9 cellular contexts compared by ENCODE assay signal in the genomic region with DNA sequence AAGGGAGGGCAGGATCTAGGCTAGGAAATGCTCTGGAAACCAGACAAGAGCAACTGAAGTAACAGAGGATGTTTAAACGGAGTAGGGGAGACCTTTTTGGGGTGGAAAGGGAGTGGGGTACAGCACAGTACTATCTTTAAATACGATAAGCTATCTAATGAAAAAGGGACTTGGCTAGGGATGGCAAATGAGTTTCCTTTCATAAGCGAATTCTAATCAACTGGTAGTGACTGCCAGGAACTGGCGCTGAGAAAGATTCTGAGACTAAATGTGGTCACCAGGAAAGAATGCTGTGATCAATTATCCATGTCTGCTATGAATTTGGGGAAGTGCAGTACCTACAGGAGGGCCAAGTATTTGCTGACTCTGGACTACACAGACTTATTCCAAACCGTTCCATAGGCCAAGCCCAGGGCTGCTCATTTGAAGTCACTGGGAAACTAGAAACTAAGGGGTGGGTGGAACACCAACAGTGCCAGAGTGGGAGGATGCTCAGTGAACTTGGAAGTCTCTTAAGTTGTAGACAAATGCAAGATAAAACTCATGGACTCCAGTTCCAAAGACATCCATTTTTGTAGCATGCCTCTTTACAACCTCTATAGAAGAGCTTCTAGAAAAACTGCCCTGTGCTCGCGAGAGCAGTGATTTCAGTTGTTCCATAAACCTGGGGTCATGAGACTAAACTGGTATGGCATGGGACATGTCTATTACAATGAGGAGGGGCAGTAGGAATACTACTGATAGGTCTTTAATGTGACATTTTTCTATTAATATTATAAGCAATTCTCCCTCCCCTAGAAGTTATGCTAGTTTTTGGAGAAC. TPM values are rescaled to one million over a fixed set of nuclear protein-coding genes. Genes with fewer than 3 reads are reported as not detected.
A peak's percentile ranks its signal among the peaks of the same experiment; 100 is the strongest.
DNase-seq lines count a peak whose midpoint lies in the region; ATAC-seq and TF ChIP-seq lines count a peak whose summit lies in the region.
"Had no signal": no experiment of that assay in that cellular context is flagged by ENCODE, and none has a peak within 500 bp of the region (broad histone marks: within the 10 kb centered on the region; RNA-seq: fewer than 3 reads in every experiment).

No MANE protein-coding gene starts in this region.

- no peak for DNase-seq in activated T-cell treated with anti-CD3 and anti-CD28 coated beads, Interleukin-2, amount 50 U/mL, for 24 hours
- no peak for DNase-seq in activated T-cell treated with anti-CD3 and anti-CD28 coated beads, Interleukin-2, amount 50 U/mL, for 1 hour
- no peak for DNase-seq in activated B cell treated with CpG ODN at 0.5 μM for 24 hours
- DNase-seq in fibroblast of peridontal ligament (ENCODE audit: extremely low read depth): peak; percentile 61
- DNase-seq in NCI-H1417 treated with DMSO at 0.1 percent for 48 hours (lab: John Stamatoyannopoulos, UW): no peak
- no peak for DNase-seq in SHP77 (lab: John Stamatoyannopoulos, UW)

- peaks cover 70% of the 10 kb centered on the region for H3K4me1 Mint-ChIP-seq in activated T-cell treated with anti-CD3 and anti-CD28 coated beads, Interleukin-2, amount 50 U/mL, for 24 hours (ENCODE audit: low read depth)
- peaks cover 75% of the 10 kb centered on the region for H3K4me1 Mint-ChIP-seq in activated B cell treated with CpG ODN at 0.5 μM for 24 hours

- peaks cover 4% of the 10 kb centered on the region for H3K4me1 ChIP-seq in stomach smooth muscle (ENCODE audit: control insufficient read depth, insufficient read depth, low read length)

- H3K9ac ChIP-seq in stomach smooth muscle (ENCODE audit: low read length in 2 of 2): peak overlapping the region in 1 of 2 donors; percentile 30

- POLR2A ChIA-PET in activated B cell treated with CpG ODN at 0.5 μM for 24 hours (lab: Charles Lee): interaction anchor here (0.5 to 1.4 kb wide), 4 partner anchors 30 to 79 kb away, joined by 3 to 8 read pairs (median 4); partner anchors contain the start of gene TCEANC

- peak overlapping the region in 1 of 2 donors; percentile 24 for H3K4me3 ChIP-seq in stomach smooth muscle (ENCODE audit: low read length in 2 of 2)

- no peaks in the 10 kb centered on the region for H3K27me3 ChIP-seq in stomach smooth muscle (ENCODE audit: control insufficient read depth in 1 of 2, insufficient read depth in 2 of 2, low read length in 2 of 2)

- H3K27ac Mint-ChIP-seq in activated T-cell treated with anti-CD3 and anti-CD28 coated beads, Interleukin-2, amount 50 U/mL, for 24 hours: peak overlapping the region; percentile 93
- peak overlapping the region; percentile 92 for H3K27ac Mint-ChIP-seq in activated B cell treated with CpG ODN at 0.5 μM for 24 hours

- H3K9me3 Mint-ChIP-seq in activated T-cell treated with anti-CD3 and anti-CD28 coated beads, Interleukin-2, amount 50 U/mL, for 24 hours: peaks cover under 1% of the 10 kb centered on the region
- H3K9me3 Mint-ChIP-seq in activated B cell treated with CpG ODN at 0.5 μM for 24 hours: no peaks in the 10 kb centered on the region

- ATAC-seq in activated B cell treated with CpG ODN at 0.5 μM for 24 hours (ENCODE audit: low read depth) (no peak), GM21390 (IDR thresholded peaks at IDR 0.05; ENCODE audit: unreplicated experiment) (no peak)
- ATAC-seq: Panc1 had no signal

- no peaks in the 10 kb centered on the region for H3K9me3 ChIP-seq in stomach smooth muscle (ENCODE audit: control insufficient read depth in 2 of 2, low read length in 2 of 2)

- H3K27me3 Mint-ChIP-seq in activated T-cell treated with anti-CD3 and anti-CD28 coated beads, Interleukin-2, amount 50 U/mL, for 24 hours: peaks cover 21% of the 10 kb centered on the region
- no peaks in the 10 kb centered on the region for H3K27me3 Mint-ChIP-seq in activated B cell treated with CpG ODN at 0.5 μM for 24 hours

- no peaks in the 10 kb centered on the region for H3K36me3 ChIP-seq in stomach smooth muscle (ENCODE audit: control insufficient read depth in 2 of 2, insufficient read depth in 2 of 2, low read length in 2 of 2)

- H3K27ac ChIP-seq in stomach smooth muscle (ENCODE audit: low read length): peak overlapping the region; percentile 43

- peaks cover 78% of the 10 kb centered on the region for H3K36me3 Mint-ChIP-seq in activated T-cell treated with anti-CD3 and anti-CD28 coated beads, Interleukin-2, amount 50 U/mL, for 24 hours (ENCODE audit: low read depth)
- H3K36me3 Mint-ChIP-seq in activated B cell treated with CpG ODN at 0.5 μM for 24 hours (ENCODE audit: low read depth): peaks cover 36% of the 10 kb centered on the region

- TF ChIP-seq CTCF in activated B cell treated with CpG ODN at 0.5 μM for 24 hours (IDR thresholded peaks at IDR 0.05): no peak

- CTCF ChIA-PET in activated B cell treated with CpG ODN at 0.5 μM for 24 hours (lab: Charles Lee): no interaction called here

- intact Hi-C loops in activated B cell treated with CpG ODN at 0.5 μM for 24 hours (cut with micrococcal nuclease): loop anchor here (5.0 kb wide), 1 partner anchor 775 kb away; no protein-coding TSS in a partner anchor

- H3K4me3 Mint-ChIP-seq in activated T-cell treated with anti-CD3 and anti-CD28 coated beads, Interleukin-2, amount 50 U/mL, for 24 hours: peak overlapping the region; percentile 86
- peak overlapping the region; percentile 12 for H3K4me3 Mint-ChIP-seq in activated B cell treated with CpG ODN at 0.5 μM for 24 hours

RNA-seq across cellular contexts. Expression of gene TRAPPC2, which starts 2.0 kb away (rescaled TPM):
- total RNA-seq in activated B cell treated with CpG ODN at 0.5 μM for 24 hours: 24.7 and 26.7 TPM in 2 replicates

RNA-seq across cellular contexts. Expression of gene OFD1, which starts 2.1 kb away (rescaled TPM):
- 57.3 and 61.4 TPM in 2 replicates for total RNA-seq in activated B cell treated with CpG ODN at 0.5 μM for 24 hours

RNA-seq across cellular contexts. Expression of gene RAB9A, which starts 43.5 kb away (rescaled TPM):
- total RNA-seq in activated B cell treated with CpG ODN at 0.5 μM for 24 hours: 26.1 and 27.7 TPM in 2 replicates
